ENCODE assay signal across 8 cellular contexts in the genomic region with DNA sequence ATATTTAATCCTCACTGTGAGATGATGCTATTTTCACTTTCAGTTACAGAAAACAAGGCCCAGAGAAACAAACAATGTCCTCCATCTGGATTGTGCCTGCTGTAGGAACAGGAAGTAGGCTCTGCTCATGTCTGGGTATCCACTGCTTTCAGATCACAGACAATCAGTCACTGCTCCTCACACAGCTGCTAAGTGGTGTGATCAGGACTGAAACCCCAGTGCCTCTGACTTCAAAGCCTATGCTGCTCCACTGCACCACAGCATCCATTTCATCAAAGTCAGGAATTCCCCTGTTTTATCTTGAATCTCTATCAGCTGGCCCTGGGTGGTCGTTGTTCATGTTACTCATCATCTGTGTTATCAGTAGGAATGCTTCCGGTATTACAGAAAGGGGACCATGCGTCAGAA.
DNase-seq lines count a peak whose midpoint lies in the region; ATAC-seq, FAIRE-seq and TF ChIP-seq lines count a peak whose summit lies in the region.

No MANE protein-coding gene starts in this region.

- DNase-seq in mesenchymal stem cell = peak; percentile 78
- no peak for DNase-seq in esophagus squamous epithelium (lab: John Stamatoyannopoulos, UW)
- no peak for DNase-seq in kidney
- no peak for DNase-seq in stomach
- no peak for DNase-seq in NK-92 (lab: John Stamatoyannopoulos, UW; ENCODE audit: unreplicated experiment)

- no peak overlapping the region for H3K4me3 ChIP-seq in mesenchymal stem cell (ENCODE audit: insufficient read depth in 1 of 2, low read depth in 1 of 2, low read length in 2 of 2)
- no peak overlapping the region for H3K4me3 ChIP-seq in esophagus squamous epithelium
- H3K4me3 ChIP-seq in kidney (ENCODE audit: low read length in 2 of 2) = no peak overlapping the region
- no peak overlapping the region for H3K4me3 ChIP-seq in stomach

- TF ChIP-seq CTCF in esophagus squamous epithelium (IDR thresholded peaks at IDR 0.05) (no peak), kidney (IDR thresholded peaks at IDR 0.05; ENCODE audit: borderline replicate concordance, extremely low read depth, insufficient read depth) (no peak), stomach (IDR thresholded peaks at IDR 0.05) (no peak)

- H3K27me3 ChIP-seq in mesenchymal stem cell (ENCODE audit: control insufficient read depth in 1 of 2, insufficient read depth in 1 of 2, low read length in 2 of 2) = no peaks in the 10 kb centered on the region
- no peaks in the 10 kb centered on the region for H3K27me3 ChIP-seq in esophagus squamous epithelium
- H3K27me3 ChIP-seq in stomach = no peaks in the 10 kb centered on the region

- 13% methylated on average over 3 of the region's 3 CpGs for WGBS in mesenchymal stem cell
- 60 to 74% methylated on average over 1 to 3 of the region's 3 CpGs for WGBS in esophagus squamous epithelium, 2 donors
- 55 to 68% (median 64%) methylated on average over 3 of the region's 3 CpGs for WGBS in stomach, 5 donors

- H4K8ac ChIP-seq in mesenchymal stem cell (ENCODE audit: low read length) = peak overlapping the region; percentile 87

- no peak overlapping the region for H3K4me3 Mint-ChIP-seq in T-helper 1 cell treated with Interleukin-12 subunit alpha and Interleukin-12 subunit beta and Interleukin-4 antibody, amounts not matched to agents 30 μg/mL and 1 μg/mL, for 36 hours

- H3K27me3 Mint-ChIP-seq in T-helper 1 cell treated with Interleukin-12 subunit alpha and Interleukin-12 subunit beta and Interleukin-4 antibody, amounts not matched to agents 30 μg/mL and 1 μg/mL, for 36 hours (ENCODE audit: low read depth) = peaks cover 1% of the 10 kb centered on the region

- ATAC-seq in GM18868 (IDR thresholded peaks at IDR 0.05; ENCODE audit: unreplicated experiment) = peak; percentile 99
- ATAC-seq in HG02970 (IDR thresholded peaks at IDR 0.05; ENCODE audit: low FRiP score, unreplicated experiment) = peak; percentile 93

- H3K9me3 ChIP-seq in mesenchymal stem cell (ENCODE audit: control insufficient read depth, low read length) (peaks cover 8% of the 10 kb centered on the region), esophagus squamous epithelium (peaks cover 0 to 3% (median 0%) of the 10 kb centered on the region in 3 donors), kidney (ENCODE audit: control insufficient read depth in 1 of 2, low read length in 2 of 2) (peaks cover 0 to 8% of the 10 kb centered on the region in 2 donors), stomach (peaks cover 0 to 6% (median 0%) of the 10 kb centered on the region in 4 donors)

- peak overlapping the region; percentile 27 for H2BK120ac ChIP-seq in mesenchymal stem cell (ENCODE audit: low read depth, low read length)

- H2AK5ac ChIP-seq in mesenchymal stem cell (ENCODE audit: low read length, severe bottlenecking) = no peak overlapping the region

- no peak overlapping the region for H2BK12ac ChIP-seq in mesenchymal stem cell (ENCODE audit: low read length in 2 of 2)

- no peak overlapping the region for H2BK15ac ChIP-seq in mesenchymal stem cell (ENCODE audit: low read depth, poor library complexity, severe bottlenecking)

- H3K36me3 Mint-ChIP-seq in T-helper 1 cell treated with Interleukin-12 subunit alpha and Interleukin-12 subunit beta and Interleukin-4 antibody, amounts not matched to agents 30 μg/mL and 1 μg/mL, for 36 hours (ENCODE audit: low read depth) = peaks cover 9% of the 10 kb centered on the region

- H3K9ac ChIP-seq in mesenchymal stem cell (ENCODE audit: low read length) (no peak overlapping the region), kidney (ENCODE audit: low read length in 2 of 2) (no peak overlapping the region)

- H3K4ac ChIP-seq in mesenchymal stem cell (ENCODE audit: low read depth in 1 of 2, low read length in 2 of 2) = no peak overlapping the region

- H3K4me1 Mint-ChIP-seq in T-helper 1 cell treated with Interleukin-12 subunit alpha and Interleukin-12 subunit beta and Interleukin-4 antibody, amounts not matched to agents 30 μg/mL and 1 μg/mL, for 36 hours (ENCODE audit: low read depth) = peaks cover 41% of the 10 kb centered on the region

- H3K4me2 ChIP-seq in mesenchymal stem cell (ENCODE audit: low read length, poor library complexity, severe bottlenecking) = no peak overlapping the region

- TF ChIP-seq EP300 in stomach (IDR thresholded peaks at IDR 0.05) = no peak

- no peaks in the 10 kb centered on the region for H3K79me1 ChIP-seq in mesenchymal stem cell (replicated peaks; ENCODE audit: low read length, poor library complexity, severe bottlenecking)

- intact Hi-C loops in esophagus squamous epithelium (cut with DNase I) (no loop called here), kidney (cut with DNase I) (no loop called here), stomach (cut with DNase I; ENCODE audit: low total_unique reads) (no loop called here)

- H4K91ac ChIP-seq in mesenchymal stem cell (ENCODE audit: low read length) = peak overlapping the region; percentile 48

- H3K18ac ChIP-seq in mesenchymal stem cell (ENCODE audit: low read depth in 1 of 2, low read length in 2 of 2) = peak overlapping the region; percentile 46 to 67

- no peak overlapping the region for H3K14ac ChIP-seq in mesenchymal stem cell (ENCODE audit: low read length in 2 of 2)

- H3K27ac ChIP-seq in mesenchymal stem cell (ENCODE audit: low read length, poor library complexity, severe bottlenecking) = no peak overlapping the region
- no peak overlapping the region for H3K27ac ChIP-seq in esophagus squamous epithelium
- H3K27ac ChIP-seq in kidney (ENCODE audit: low read depth in 2 of 2, low read length in 2 of 2) = peak overlapping the region in 1 of 2 donors; percentile 42
- H3K27ac ChIP-seq in stomach = no peak overlapping the region

- H3K23ac ChIP-seq in mesenchymal stem cell (ENCODE audit: low read length in 2 of 2) = no peak overlapping the region

- no peak overlapping the region for H2BK5ac ChIP-seq in mesenchymal stem cell (ENCODE audit: low read depth, low read length, poor library complexity, severe bottlenecking)

- peak overlapping the region; percentile 85 for H3K27ac Mint-ChIP-seq in T-helper 1 cell treated with Interleukin-12 subunit alpha and Interleukin-12 subunit beta and Interleukin-4 antibody, amounts not matched to agents 30 μg/mL and 1 μg/mL, for 36 hours

- no peak for FAIRE-seq in kidney (lab: Jason Lieb, UNC)

- H3K36me3 ChIP-seq in mesenchymal stem cell (ENCODE audit: control insufficient read depth in 1 of 2, insufficient read depth in 2 of 2, low read depth in 1 of 2, low read length in 2 of 2) = no peaks in the 10 kb centered on the region
- no peaks in the 10 kb centered on the region for H3K36me3 ChIP-seq in esophagus squamous epithelium
- H3K36me3 ChIP-seq in kidney (ENCODE audit: control insufficient read depth in 1 of 2, insufficient read depth in 2 of 2, low read length in 2 of 2) = no peaks in the 10 kb centered on the region
- no peaks in the 10 kb centered on the region for H3K36me3 ChIP-seq in stomach

- H3K9me3 Mint-ChIP-seq in T-helper 1 cell treated with Interleukin-12 subunit alpha and Interleukin-12 subunit beta and Interleukin-4 antibody, amounts not matched to agents 30 μg/mL and 1 μg/mL, for 36 hours = peaks cover 3% of the 10 kb centered on the region

- H2AFZ ChIP-seq in mesenchymal stem cell (ENCODE audit: low read depth, low read length) = peak overlapping the region; percentile 20

- TF ChIP-seq POLR2A in esophagus squamous epithelium (IDR thresholded peaks at IDR 0.05) (no peak), stomach (IDR thresholded peaks at IDR 0.05) (no peak)

- no peaks in the 10 kb centered on the region for H3K4me1 ChIP-seq in mesenchymal stem cell (ENCODE audit: control insufficient read depth, insufficient read depth, low read depth, low read length)
- H3K4me1 ChIP-seq in esophagus squamous epithelium = peaks cover 0 to 4% (median 0%) of the 10 kb centered on the region in 3 donors
- H3K4me1 ChIP-seq in kidney (ENCODE audit: control insufficient read depth in 1 of 2, insufficient read depth in 1 of 2, low read depth in 1 of 2, low read length in 2 of 2) = peaks cover 0 to 2% of the 10 kb centered on the region in 2 donors
- peaks cover 0 to 8% (median 6%) of the 10 kb centered on the region in 4 donors for H3K4me1 ChIP-seq in stomach
